8 cellular contexts compared by ENCODE assay signal in genomic region chr2:231463698-231464575, GRCh38. TPM values are rescaled to one million over a fixed set of nuclear protein-coding genes. Genes with fewer than 3 reads are reported as not detected.
A peak's percentile ranks its signal among the peaks of the same experiment; 100 is the strongest.
DNase-seq lines count a peak whose midpoint lies in the region; ATAC-seq and TF ChIP-seq lines count a peak whose summit lies in the region.

Gene NCL (minus strand): TSS chr2:231464484. CDS start chr2:231464353, 131 bp downstream.

- H3K9me2 ChIP-seq in GM23248 (ENCODE audit: insufficient read depth): no peaks in the 10 kb centered on the region

- H3K4me3 ChIP-seq in GM23248 (peak within 1 kb of the TSS; percentile 97), RWPE2 (ENCODE audit: severe bottlenecking) (peak within 1 kb of the TSS; percentile 98), fibroblast of villous mesenchyme (ENCODE audit: low read depth, low read length) (peak within 1 kb of the TSS; percentile 97), suprapubic skin (peak within 1 kb of the TSS; percentile 82)

- peak within 1 kb of the TSS; percentile 96 for H3K4me2 ChIP-seq in GM23248 (ENCODE audit: unreplicated experiment)

- H3K27me3 ChIP-seq in GM23248 (replicated peaks; ENCODE audit: insufficient read depth): no peaks in the 10 kb centered on the region
- no peaks in the 10 kb centered on the region for H3K27me3 ChIP-seq in RWPE2 (ENCODE audit: insufficient read depth, poor library complexity, severe bottlenecking)
- H3K27me3 ChIP-seq in suprapubic skin: no peaks in the 10 kb centered on the region

- H3K36me3 ChIP-seq in GM23248 (ENCODE audit: low read depth) (peaks cover 43% of the 10 kb centered on the region), RWPE2 (ENCODE audit: low read depth) (peaks cover 50% of the 10 kb centered on the region), suprapubic skin (peaks cover 36% of the 10 kb centered on the region)

- H3K9me3 ChIP-seq in GM23248 (ENCODE audit: low read depth): no peaks in the 10 kb centered on the region
- no peaks in the 10 kb centered on the region for H3K9me3 ChIP-seq in RWPE2 (ENCODE audit: severe bottlenecking)
- no peaks in the 10 kb centered on the region for H3K9me3 ChIP-seq in suprapubic skin

- peak; percentile 93 for ATAC-seq in RWPE2 (ENCODE audit: low read depth)

- TF ChIP-seq CTCF in RWPE2 (IDR thresholded peaks at IDR 0.05; ENCODE audit: poor library complexity, severe bottlenecking): no peak
- no peak for TF ChIP-seq CTCF in fibroblast of villous mesenchyme (IDR thresholded peaks at IDR 0.05; ENCODE audit: insufficient read depth, low read depth, low read length)
- TF ChIP-seq CTCF in suprapubic skin (IDR thresholded peaks at IDR 0.05): no peak

- in situ Hi-C loops in GM23248 (cut with MboI): no loop called here

- peak within 1 kb of the TSS; percentile 83 for H2AFZ ChIP-seq in GM23248

- H3K4me1 ChIP-seq in GM23248 (ENCODE audit: insufficient read depth): peaks cover 11% of the 10 kb centered on the region; the same call in 1 of the 2 replicates
- peaks cover 10% of the 10 kb centered on the region for H3K4me1 ChIP-seq in RWPE2 (ENCODE audit: insufficient read depth, poor library complexity, severe bottlenecking)
- H3K4me1 ChIP-seq in suprapubic skin: peaks cover 30% of the 10 kb centered on the region

- no peak for TF ChIP-seq EP300 in suprapubic skin (IDR thresholded peaks at IDR 0.05)

- WGBS in GM23248 (ENCODE audit: low coverage in 1 of 2, low lambda C conversion rate in 2 of 2, missing lambda C conversion rate in 2 of 2), 2 experiments: 1 to 2% methylated on average over 60 to 87 of the region's 102 CpGs
- WGBS in suprapubic skin: under 1% methylated on average over 41 of the region's 102 CpGs

- peak within 1 kb of the TSS; percentile 98 for H3K9ac ChIP-seq in GM23248

- DNase-seq in EH (ENCODE audit: low read depth): peak; percentile 99
- peak; percentile 89 for DNase-seq in GM23248
- peak; percentile 97 for DNase-seq in LHCN-M2 (ENCODE audit: low read depth)
- DNase-seq in RWPE2 (ENCODE audit: low spot score): peak; percentile 96
- DNase-seq in activated T-helper 9 cell treated with anti-CD3 and anti-CD28 coated beads, Interleukin-2, amount 50 U/mL, for 16 hours (ENCODE audit: low read depth): peak; percentile 85
- peak; percentile 98 for DNase-seq in fibroblast of villous mesenchyme (ENCODE audit: low read depth)
- peak; percentile 89 for DNase-seq in non-pigmented ciliary epithelial cell (ENCODE audit: low read depth)
- peak; percentile 91 for DNase-seq in suprapubic skin (ENCODE audit: low spot score in 2 of 2)

- peaks cover 51% of the 10 kb centered on the region for H3K79me2 ChIP-seq in GM23248 (ENCODE audit: insufficient read depth)

- H4K20me1 ChIP-seq in GM23248 (ENCODE audit: insufficient read depth): no peaks in the 10 kb centered on the region; the same call in 1 of the 2 replicates

- peaks cover 30% of the 10 kb centered on the region for H3F3A ChIP-seq in GM23248 (ENCODE audit: insufficient read depth)

- TF ChIP-seq POLR2A in suprapubic skin (IDR thresholded peaks at IDR 0.05): peak; percentile 91 to 98

- peak within 1 kb of the TSS; percentile 99 for H3K27ac ChIP-seq in GM23248
- H3K27ac ChIP-seq in RWPE2 (ENCODE audit: poor library complexity, severe bottlenecking): peak within 1 kb of the TSS; percentile 82
- H3K27ac ChIP-seq in suprapubic skin: peak within 1 kb of the TSS; percentile 98

RNA-seq across cellular contexts. Expression of gene NCL, which starts in this region (rescaled TPM):
- total RNA-seq in GM23248 (2014; rRNA removed; shearing (Covaris generic)): 113 and 147 TPM in 2 replicates
- 412 and 430 TPM in 2 replicates for polyA plus RNA-seq in GM23248 (2016; fragmentation: Nextera tagmentation; extraction: Ambion mirVana)
- total RNA-seq in LHCN-M2 (2014; rRNA removed) (154 and 228 TPM in 2 replicates), fibroblast of villous mesenchyme (100 and 103 TPM in 2 replicates), suprapubic skin (100 to 1,000 TPM; 142 to 384 (median 205) TPM)
- polyA plus RNA-seq in LHCN-M2 (2012): 202 TPM

Comparison
In these comparisons a context has a peak if more than half of its experiments do, and no peak if none do; other contexts are left out.
1. Peak in every context shown above with its lines: DNase-seq, ATAC-seq, H3K4me3 ChIP-seq and H3K27ac ChIP-seq.